14 cellular contexts compared by ENCODE assay signal in the genomic region with DNA sequence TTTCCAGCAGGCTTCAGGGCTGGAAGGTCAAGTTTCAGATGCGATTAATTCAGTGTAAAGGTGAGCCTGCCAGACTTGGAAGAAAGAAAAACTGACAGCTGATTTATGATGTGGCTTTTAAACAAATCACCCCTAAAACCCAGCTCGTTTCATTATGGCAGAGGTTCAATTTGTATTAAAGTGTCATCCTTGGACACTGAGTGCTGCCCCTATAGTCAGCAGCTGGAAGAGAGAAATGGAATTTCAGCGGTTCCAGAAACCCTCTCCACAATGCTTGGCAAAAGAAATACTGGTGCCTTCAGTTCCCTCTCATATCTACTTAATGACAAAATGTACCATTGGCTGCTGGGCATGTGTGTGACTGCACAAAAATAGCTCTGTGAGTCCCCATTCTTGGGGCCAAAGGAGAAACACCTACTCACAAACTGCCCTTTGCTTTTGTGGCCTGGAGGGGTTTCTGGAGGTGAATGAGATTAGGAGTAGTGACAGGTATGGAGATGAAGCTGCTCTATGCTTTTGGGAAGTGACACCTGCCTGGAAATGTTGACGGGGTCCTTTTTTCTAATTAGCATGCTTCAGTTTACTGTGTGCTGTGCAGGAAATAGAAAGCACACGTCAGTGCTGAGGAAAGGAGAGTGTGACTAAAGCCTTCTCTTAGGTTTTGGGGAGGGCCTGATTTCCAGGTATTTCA.
A peak's percentile ranks its signal among the peaks of the same experiment; 100 is the strongest.
DNase-seq lines count a peak whose midpoint lies in the region; ATAC-seq, FAIRE-seq and TF ChIP-seq lines count a peak whose summit lies in the region.
"Had no signal": no experiment of that assay in that cellular context is flagged by ENCODE, and none has a peak within 500 bp of the region (broad histone marks: within the 10 kb centered on the region; RNA-seq: fewer than 3 reads in every experiment).

No MANE protein-coding gene starts in this region.

- no peak for FAIRE-seq in A549 (lab: Jason Lieb, UNC)
- FAIRE-seq in keratinocyte (lab: Jason Lieb, UNC): no peak
- FAIRE-seq: HepG2 had no signal

- no peak for TF ChIP-seq POLR2A in A549 (IDR thresholded peaks at IDR 0.05; ENCODE audit: low read length)

- POLR2A ChIA-PET in A549 (lab: Yijun Ruan, JAX): no interaction called here

- DNase-seq in A549 (ENCODE audit: low read depth in 1 of 2, low spot score in 1 of 2) (no peak), GM23248 (peak; percentile 40), keratinocyte (ENCODE audit: low read depth, low spot score) (no peak), HuH-7 (ENCODE audit: low spot score) (no peak)
- no peak for DNase-seq in activated T-helper 1 cell treated with anti-CD3 and anti-CD28 coated beads, Interleukin-12 subunit alpha, Interleukin-12 subunit beta, Interleukin-2, Interleukin-4 antibody, amounts not matched to agents 30 ng/mL and 10 ng/mL and 1 ng/mL, durations not matched to agents 14 hours and 24 hours and 36 hours (ENCODE audit: low spot score)
- no peak for DNase-seq in stimulated activated CD4-positive, alpha-beta T cell treated with anti-CD3 and anti-CD28 coated beads, Interleukin-4, amount 100 ng/mL, for 24 hours
- DNase-seq: hippocampal formation, NCI-H345, spleen, stomach had no signal

- H3K4me3 ChIP-seq in A549 (no peak overlapping the region), GM23248 (peak overlapping the region; percentile 49), keratinocyte (ENCODE audit: control insufficient read depth in 2 of 3, extremely low read depth in 1 of 3, insufficient read depth in 2 of 3, low read depth in 1 of 3, low read length in 3 of 3) (no peak overlapping the region)
- H3K4me3 ChIP-seq: spleen, stomach had no signal

- H3K4me3 Mint-ChIP-seq in activated T-helper 1 cell treated with anti-CD3 and anti-CD28 coated beads, Interleukin-12 subunit alpha, Interleukin-12 subunit beta, Interleukin-2, Interleukin-4 antibody, amounts not matched to agents 30 ng/mL and 10 ng/mL and 1 ng/mL, durations not matched to agents 14 hours and 24 hours and 36 hours: peak overlapping the region; percentile 12
- H3K4me3 Mint-ChIP-seq: mesothelial cell of epicardium had no signal

- H3K27ac Mint-ChIP-seq in activated T-helper 1 cell treated with anti-CD3 and anti-CD28 coated beads, Interleukin-12 subunit alpha, Interleukin-12 subunit beta, Interleukin-2, Interleukin-4 antibody, amounts not matched to agents 30 ng/mL and 10 ng/mL and 1 ng/mL, durations not matched to agents 14 hours and 24 hours and 36 hours: peak overlapping the region; percentile 83

- peak overlapping the region; percentile 34 for H3K4me2 ChIP-seq in A549
- H3K4me2 ChIP-seq in GM23248 (ENCODE audit: unreplicated experiment): peak overlapping the region; percentile 44
- H3K4me2 ChIP-seq in keratinocyte (ENCODE audit: control insufficient read depth, extremely low read depth, insufficient read depth, low read depth, low read length): no peak overlapping the region

- in situ Hi-C loops in GM23248 (cut with MboI): no loop called here

- no peak for TF ChIP-seq CTCF in A549 (IDR thresholded peaks at IDR 0.05)
- no peak for TF ChIP-seq CTCF in keratinocyte (optimal IDR thresholded peaks at IDR 0.05 in 1 of 3, IDR thresholded peaks at IDR 0.05 in 1 of 3, conservative IDR thresholded peaks at IDR 0.05 in 1 of 3; ENCODE audit: extremely low read depth in 1 of 3, insufficient read depth in 2 of 3, low read length in 3 of 3)

- H3K9me3 ChIP-seq in A549: no peaks in the 10 kb centered on the region
- H3K9me3 ChIP-seq in GM23248 (ENCODE audit: low read depth): no peaks in the 10 kb centered on the region
- no peaks in the 10 kb centered on the region for H3K9me3 ChIP-seq in keratinocyte (ENCODE audit: control insufficient read depth, low read depth, low read length)
- H3K9me3 ChIP-seq: spleen, stomach had no signal

- intact Hi-C loops in activated T-helper 1 cell treated with anti-CD3 and anti-CD28 coated beads, Interleukin-12 subunit alpha, Interleukin-12 subunit beta, Interleukin-2, Interleukin-4 antibody, amounts not matched to agents 30 ng/mL and 10 ng/mL and 1 ng/mL, durations not matched to agents 14 hours and 24 hours and 36 hours (cut with micrococcal nuclease): loop anchor here (2.0 kb wide), 1 partner anchor 16 kb away; no protein-coding TSS in a partner anchor

- H3K36me3 Mint-ChIP-seq in activated T-helper 1 cell treated with anti-CD3 and anti-CD28 coated beads, Interleukin-12 subunit alpha, Interleukin-12 subunit beta, Interleukin-2, Interleukin-4 antibody, amounts not matched to agents 30 ng/mL and 10 ng/mL and 1 ng/mL, durations not matched to agents 14 hours and 24 hours and 36 hours (ENCODE audit: low read depth): no peaks in the 10 kb centered on the region
- H3K36me3 Mint-ChIP-seq: mesothelial cell of epicardium had no signal

- no peak for ATAC-seq in A549
- ATAC-seq in HG02973 (IDR thresholded peaks at IDR 0.05; ENCODE audit: unreplicated experiment): no peak
- ATAC-seq in GM18519 (IDR thresholded peaks at IDR 0.05; ENCODE audit: low FRiP score, unreplicated experiment): no peak
- ATAC-seq: HepG2 had no signal

- H3K4me1 Mint-ChIP-seq in activated T-helper 1 cell treated with anti-CD3 and anti-CD28 coated beads, Interleukin-12 subunit alpha, Interleukin-12 subunit beta, Interleukin-2, Interleukin-4 antibody, amounts not matched to agents 30 ng/mL and 10 ng/mL and 1 ng/mL, durations not matched to agents 14 hours and 24 hours and 36 hours (ENCODE audit: low read depth): peaks cover 17% of the 10 kb centered on the region

- no peaks in the 10 kb centered on the region for H3K9me3 Mint-ChIP-seq in activated T-helper 1 cell treated with anti-CD3 and anti-CD28 coated beads, Interleukin-12 subunit alpha, Interleukin-12 subunit beta, Interleukin-2, Interleukin-4 antibody, amounts not matched to agents 30 ng/mL and 10 ng/mL and 1 ng/mL, durations not matched to agents 14 hours and 24 hours and 36 hours
- H3K9me3 Mint-ChIP-seq: mesothelial cell of epicardium had no signal

- no peaks in the 10 kb centered on the region for H3K9me2 ChIP-seq in GM23248 (ENCODE audit: insufficient read depth)

- TF ChIP-seq EP300 in A549 (IDR thresholded peaks at IDR 0.05): no peak

- H3K27me3 Mint-ChIP-seq in activated T-helper 1 cell treated with anti-CD3 and anti-CD28 coated beads, Interleukin-12 subunit alpha, Interleukin-12 subunit beta, Interleukin-2, Interleukin-4 antibody, amounts not matched to agents 30 ng/mL and 10 ng/mL and 1 ng/mL, durations not matched to agents 14 hours and 24 hours and 36 hours (ENCODE audit: insufficient read depth): no peaks in the 10 kb centered on the region

- no peaks in the 10 kb centered on the region for H3K36me3 ChIP-seq in GM23248 (ENCODE audit: low read depth)
- no peaks in the 10 kb centered on the region for H3K36me3 ChIP-seq in keratinocyte (ENCODE audit: control insufficient read depth in 2 of 2, extremely low read depth in 1 of 2, insufficient read depth in 2 of 2, low read length in 2 of 2)
- H3K36me3 ChIP-seq: spleen, stomach had no signal

- H3K4me1 ChIP-seq in A549 (peaks cover 42% of the 10 kb centered on the region), GM23248 (ENCODE audit: insufficient read depth) (peaks cover 68% of the 10 kb centered on the region), keratinocyte (ENCODE audit: control insufficient read depth, extremely low read depth, insufficient read depth, low read length) (peaks cover 18% of the 10 kb centered on the region)

- TF ChIP-seq RAD21 in A549 (conservative IDR thresholded peaks at IDR 0.05 in 1 of 2, IDR thresholded peaks at IDR 0.05 in 1 of 2): no peak

- 79% methylated on average over 5 of the region's 5 CpGs for WGBS in A549 (ENCODE audit: missing lambda C conversion rate)
- WGBS in GM23248 (ENCODE audit: low coverage in 1 of 2, low lambda C conversion rate in 2 of 2, missing lambda C conversion rate in 2 of 2), 2 experiments: 4 to 9% methylated on average over 5 of the region's 5 CpGs

- peaks cover 56% of the 10 kb centered on the region for H3F3A ChIP-seq in GM23248 (ENCODE audit: insufficient read depth)

- CTCF ChIA-PET in A549 (lab: Yijun Ruan, JAX): interaction anchor here (1.0 to 1.6 kb wide), 3 partner anchors 10 to 322 kb away, joined by 3 to 5 read pairs (median 3); no protein-coding TSS in a partner anchor

- H3K79me2 ChIP-seq in GM23248 (ENCODE audit: insufficient read depth) (no peaks in the 10 kb centered on the region), keratinocyte (ENCODE audit: control insufficient read depth, insufficient read depth, low read length) (no peaks in the 10 kb centered on the region)

- peak overlapping the region; percentile 61 for H2AFZ ChIP-seq in GM23248
- peak overlapping the region; percentile 6 for H2AFZ ChIP-seq in keratinocyte (ENCODE audit: control insufficient read depth, low read length)

- H3K27ac ChIP-seq in A549 (peak overlapping the region; percentile 44 to 79; a peak in 5 of 6 replicates), GM23248 (peak overlapping the region; percentile 93), keratinocyte (ENCODE audit: control insufficient read depth, insufficient read depth, low read length) (no peak overlapping the region)

- dilution Hi-C loops in keratinocyte (cut with MboI; ENCODE audit: extremely low pct_ligation_motif_present, low sequenced_read_pairs): no loop called here

- H4K20me1 ChIP-seq in GM23248 (ENCODE audit: insufficient read depth) (no peaks in the 10 kb centered on the region), keratinocyte (ENCODE audit: control insufficient read depth, extremely low read depth, insufficient read depth, low read length) (no peaks in the 10 kb centered on the region)

- H3K27me3 ChIP-seq in GM23248 (replicated peaks; ENCODE audit: insufficient read depth) (no peaks in the 10 kb centered on the region), keratinocyte (ENCODE audit: control insufficient read depth, extremely low read depth, insufficient read depth, low read length) (no peaks in the 10 kb centered on the region)
- H3K27me3 ChIP-seq: spleen, stomach had no signal

- no peaks in the 10 kb centered on the region for H3K9me1 ChIP-seq in keratinocyte (ENCODE audit: control insufficient read depth, extremely low read depth, insufficient read depth, low read length)

- H3K9ac ChIP-seq in GM23248 (peak overlapping the region; percentile 77), keratinocyte (ENCODE audit: control insufficient read depth, extremely low read depth, insufficient read depth, low read length) (no peak overlapping the region)

TF ChIP-seq in A549, 52 proteins besides CTCF, POLR2A, EP300 and RAD21:
- TF ChIP-seq, protein P1, sequence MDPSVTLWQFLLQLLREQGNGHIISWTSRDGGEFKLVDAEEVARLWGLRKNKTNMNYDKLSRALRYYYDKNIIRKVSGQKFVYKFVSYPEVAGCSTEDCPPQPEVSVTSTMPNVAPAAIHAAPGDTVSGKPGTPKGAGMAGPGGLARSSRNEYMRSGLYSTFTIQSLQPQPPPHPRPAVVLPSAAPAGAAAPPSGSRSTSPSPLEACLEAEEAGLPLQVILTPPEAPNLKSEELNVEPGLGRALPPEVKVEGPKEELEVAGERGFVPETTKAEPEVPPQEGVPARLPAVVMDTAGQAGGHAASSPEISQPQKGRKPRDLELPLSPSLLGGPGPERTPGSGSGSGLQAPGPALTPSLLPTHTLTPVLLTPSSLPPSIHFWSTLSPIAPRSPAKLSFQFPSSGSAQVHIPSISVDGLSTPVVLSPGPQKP (IDR thresholded peaks at IDR 0.05; ENCODE audit: low read depth, low read length): no peak
- no peak for TF ChIP-seq EHMT2 (IDR thresholded peaks at IDR 0.05; ENCODE audit: low read depth)
- no peak for TF ChIP-seq CEBPB (IDR thresholded peaks at IDR 0.05)
